Comparison of ENCODE assay signal across 21 cellular contexts in genomic region chr11:58301576-58301975, GRCh38. TPM values are rescaled to one million over a fixed set of nuclear protein-coding genes. Genes with fewer than 3 reads are reported as not detected.
A peak's percentile ranks its signal among the peaks of the same experiment; 100 is the strongest.
DNase-seq lines count a peak whose midpoint lies in the region; ATAC-seq and TF ChIP-seq lines count a peak whose summit lies in the region.
"Had no signal": no experiment of that assay in that cellular context is flagged by ENCODE, and none has a peak within 500 bp of the region (broad histone marks: within the 10 kb centered on the region; RNA-seq: fewer than 3 reads in every experiment).

No MANE protein-coding gene starts in this region.

- H3K27ac ChIP-seq in foreskin keratinocyte = peak overlapping the region; percentile 2
- H3K27ac ChIP-seq: ascending aorta, colonic mucosa, left ventricle myocardium inferior, neutrophil, sigmoid colon, upper lobe of left lung had no signal

- in situ Hi-C loops in GM13976 (cut with MboI; ENCODE audit: low sequenced_read_pairs, unreplicated experiment) = no loop called here

- no peaks in the 10 kb centered on the region for H3K27me3 ChIP-seq in foreskin keratinocyte
- H3K27me3 ChIP-seq: ascending aorta, colonic mucosa, neutrophil, sigmoid colon, upper lobe of left lung had no signal

- ATAC-seq in foreskin keratinocyte (peak; percentile 97), GM19328 (IDR thresholded peaks at IDR 0.05; ENCODE audit: unreplicated experiment) (no peak)
- ATAC-seq: mucosa of descending colon had no signal

- DNase-seq in AG08395 (ENCODE audit: low spot score) (peak; percentile 10), HS-27A (ENCODE audit: low read depth) (peak; percentile 41), amniotic epithelial cell (ENCODE audit: low read depth) (peak; percentile 56), foreskin keratinocyte (peak; percentile 75 to 93), C1 segment of cervical spinal cord (lab: John Stamatoyannopoulos, UW) (no peak), GM13976 (ENCODE audit: low spot score) (no peak), GM19238 (ENCODE audit: insufficient read length, low spot score) (no peak)
- DNase-seq: activated CD4-positive, alpha-beta T cell treated with anti-CD3 and anti-CD28 coated beads, Interleukin-2, amount 50 U/mL, for 1 hour; colonic mucosa; left ventricle myocardium inferior; mucosa of descending colon; NCI-H146; NCI-H2227 treated with DMSO at 0.1 percent for 48 hours; sigmoid colon; stimulated activated CD4-positive, alpha-beta T cell treated with anti-CD3 and anti-CD28 coated beads, Interleukin-2, amount 100 ng/mL, for 24 hours; upper lobe of left lung had no signal

- peaks cover 16% of the 10 kb centered on the region for H3K4me1 ChIP-seq in foreskin keratinocyte
- H3K4me1 ChIP-seq: ascending aorta, colonic mucosa, left ventricle myocardium inferior, sigmoid colon, upper lobe of left lung had no signal

- no peak for TF ChIP-seq CTCF in foreskin keratinocyte (conservative IDR thresholded peaks at IDR 0.05)
- TF ChIP-seq CTCF in GM13976 (IDR thresholded peaks at IDR 0.05; ENCODE audit: borderline replicate concordance, control extremely low read depth, extremely low read depth, insufficient read depth, missing control alignments) = no peak

RNA-seq across cellular contexts. Expression of gene OR10W1, which starts 33.5 kb away (rescaled TPM):
- total RNA-seq in foreskin keratinocyte = not detected in 2 replicates
- polyA plus RNA-seq in foreskin keratinocyte = not detected in 2 replicates
- total RNA-seq: A673, ascending aorta, colonic mucosa, Daoy, left ventricle myocardium inferior, mucosa of descending colon, sigmoid colon, upper lobe of left lung had no signal
- polyA plus RNA-seq: sigmoid colon had no signal

RNA-seq across cellular contexts. Expression of gene OR5B17, which starts 57.3 kb away (rescaled TPM):
- not detected in 2 replicates for total RNA-seq in foreskin keratinocyte
- not detected in 2 replicates for polyA plus RNA-seq in foreskin keratinocyte
- total RNA-seq: A673, ascending aorta, colonic mucosa, Daoy, left ventricle myocardium inferior, mucosa of descending colon, sigmoid colon, upper lobe of left lung had no signal
- polyA plus RNA-seq: sigmoid colon had no signal

Comparison
In these comparisons a context has a peak if more than half of its experiments do, and no peak if none do; other contexts are left out.
1. DNase-seq: peak in AG08395 (single experiment), HS-27A (single experiment), amniotic epithelial cell (single experiment) and foreskin keratinocyte (2 of 2); none in C1 segment of cervical spinal cord (0 of 14), GM13976 (single experiment) and GM19238 (single experiment).